In the genomic region with DNA sequence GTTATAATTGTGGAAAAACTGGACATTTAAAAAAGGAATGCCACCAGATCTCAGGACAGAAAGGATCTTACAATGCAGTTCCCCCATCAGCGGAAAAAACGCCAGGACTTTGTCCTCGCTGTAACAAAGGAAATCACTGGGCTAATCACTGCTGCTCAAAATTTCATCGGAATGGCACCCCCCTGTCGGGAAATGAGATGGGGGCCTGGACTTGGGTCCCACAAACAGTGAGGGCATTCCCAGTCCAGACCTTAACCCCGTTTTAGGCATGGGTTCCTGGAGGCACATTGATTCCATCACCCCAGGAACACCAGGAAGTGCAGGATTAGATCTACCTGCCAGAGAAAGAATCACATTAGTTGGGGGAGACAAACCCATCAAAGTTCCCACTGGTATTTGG, we compare ENCODE assay signal across 2 cellular contexts. TPM values are rescaled to one million over a fixed set of nuclear protein-coding genes. Genes with fewer than 3 reads are reported as not detected.
"Had no signal": no experiment of that assay in that cellular context is flagged by ENCODE, and none has a peak within 500 bp of the region (broad histone marks: within the 10 kb centered on the region; RNA-seq: fewer than 3 reads in every experiment).

No MANE protein-coding gene starts in this region.

RNA-seq across cellular contexts. Expression of a gene that starts 16.3 kb away (rescaled TPM):
- total RNA-seq: G401, GM12878 had no signal
